ENCODE assay signal across 15 cellular contexts in genomic region chr5:84622485-84622884, GRCh38.
A peak's percentile ranks its signal among the peaks of the same experiment; 100 is the strongest.
DNase-seq lines count a peak whose midpoint lies in the region; ATAC-seq and TF ChIP-seq lines count a peak whose summit lies in the region.
"Had no signal": no experiment of that assay in that cellular context is flagged by ENCODE, and none has a peak within 500 bp of the region (broad histone marks: within the 10 kb centered on the region; RNA-seq: fewer than 3 reads in every experiment).

No MANE protein-coding gene starts in this region.

- intact Hi-C loops in HCT116 (cut with micrococcal nuclease) = no loop called here
- intact Hi-C loops in head of caudate nucleus (cut with DNase I) = no loop called here

- H3K4me2 ChIP-seq in HCT116 (ENCODE audit: low read length) = no peak overlapping the region
- H3K4me2 ChIP-seq: A549 had no signal

- no peaks in the 10 kb centered on the region for H3K4me1 ChIP-seq in HCT116 (ENCODE audit: control insufficient read depth in 1 of 2, insufficient read depth in 2 of 2, low read length in 2 of 2)
- H3K4me1 ChIP-seq: A549 had no signal

- no peaks in the 10 kb centered on the region for H3K9me3 ChIP-seq in HCT116 (ENCODE audit: control insufficient read depth in 1 of 2, insufficient read depth in 1 of 2, low read depth in 1 of 2, low read length in 2 of 2)
- H3K9me3 ChIP-seq: A549 had no signal

- RAD21 ChIA-PET in HCT116 (lab: Charles Lee; ENCODE audit: low non-redundant PET in 1 of 2, low total read pairs in 2 of 2, uncharacterized antibody in 2 of 2, unreplicated experiment in 2 of 2) = no interaction called here

- POLR2A ChIA-PET in HCT116 (lab: Charles Lee) = no interaction called here

- no TSS peak for BruUV-seq in HCT116 (replicated peaks; lab: Mats Ljungman, UMichigan)

- H3K27ac ChIP-seq in HCT116 (ENCODE audit: low read depth, low read length) = no peak overlapping the region
- H3K27ac ChIP-seq: A549, HL-60 had no signal

- TF ChIP-seq CTCF in HCT116 (IDR thresholded peaks at IDR 0.05 in 2 of 3, conservative IDR thresholded peaks at IDR 0.05 in 1 of 3; ENCODE audit: borderline replicate concordance in 1 of 3, insufficient read depth in 1 of 3, low read depth in 2 of 3, low read length in 2 of 3) = no peak

- CTCF ChIA-PET in HCT116 (lab: Charles Lee) = no interaction called here

- H3K9me2 ChIP-seq in HCT116 (ENCODE audit: insufficient read depth) = no peaks in the 10 kb centered on the region

- no peak overlapping the region for H3K4me3 ChIP-seq in HCT116 (replicated peaks in 1 of 2; ENCODE audit: low read depth in 1 of 2, low read length in 2 of 2)
- H3K4me3 ChIP-seq: A549, GM12878 had no signal

- no peak for TF ChIP-seq RAD21 in HCT116 (IDR thresholded peaks at IDR 0.05; ENCODE audit: low read depth)

- H2AFZ ChIP-seq in HCT116 (ENCODE audit: low read depth, low read length, poor library complexity, severe bottlenecking) = peak overlapping the region; percentile 11

- ATAC-seq in HCT116 (no peak), GM18519 (IDR thresholded peaks at IDR 0.05; ENCODE audit: low FRiP score, unreplicated experiment) (no peak)
- ATAC-seq: A549 had no signal

- no peak for TF ChIP-seq POLR2A in HCT116 (IDR thresholded peaks at IDR 0.05; ENCODE audit: borderline replicate concordance, extremely low read depth, insufficient read depth, insufficient read length)

- H3K27me3 ChIP-seq in HCT116 (ENCODE audit: insufficient read depth, low read length) = no peaks in the 10 kb centered on the region

- no peak for DNase-seq in HCT116 (ENCODE audit: low read depth, low spot score)
- peak; percentile 19 for DNase-seq in NCI-H226
- DNase-seq in left kidney (ENCODE audit: low read depth, low spot score) = peak; percentile 10
- no peak for DNase-seq in head of caudate nucleus
- DNase-seq in AG08395 (ENCODE audit: low spot score) = no peak
- DNase-seq: AML-193; C1 segment of cervical spinal cord; Calu3; CD4-positive, alpha-beta T cell; DMS79; HCEC 1CT had no signal

- H4K20me1 ChIP-seq in HCT116 (ENCODE audit: insufficient read depth) = no peaks in the 10 kb centered on the region

- no peaks in the 10 kb centered on the region for H3K79me2 ChIP-seq in HCT116 (ENCODE audit: insufficient read depth, low read length)

- no peak overlapping the region for H3K9ac ChIP-seq in HCT116 (ENCODE audit: low read length)

- H3K36me3 ChIP-seq in HCT116 (ENCODE audit: control insufficient read depth in 1 of 2, insufficient read depth in 2 of 2, low read length in 2 of 2) = no peaks in the 10 kb centered on the region

TF ChIP-seq in HCT116, 20 proteins besides CTCF, POLR2A, EP300 and RAD21:
- TF ChIP-seq YY1 (IDR thresholded peaks at IDR 0.05; ENCODE audit: extremely low read depth, insufficient replicate concordance, low read depth, low read length) = no peak
- no peak for TF ChIP-seq CBX3 (IDR thresholded peaks at IDR 0.05; ENCODE audit: low read depth)
- TF ChIP-seq, protein P1, sequence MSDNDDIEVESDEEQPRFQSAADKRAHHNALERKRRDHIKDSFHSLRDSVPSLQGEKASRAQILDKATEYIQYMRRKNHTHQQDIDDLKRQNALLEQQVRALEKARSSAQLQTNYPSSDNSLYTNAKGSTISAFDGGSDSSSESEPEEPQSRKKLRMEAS (IDR thresholded peaks at IDR 0.05) = no peak
- no peak for TF ChIP-seq EGR1 (IDR thresholded peaks at IDR 0.05; ENCODE audit: low read depth)
- TF ChIP-seq CEBPB (IDR thresholded peaks at IDR 0.05; ENCODE audit: low read depth) = no peak
- TF ChIP-seq POLR2AphosphoS5 (IDR thresholded peaks at IDR 0.05; ENCODE audit: low read depth, low read length) = no peak
- no peak for TF ChIP-seq REST (IDR thresholded peaks at IDR 0.05; ENCODE audit: low read depth)
- TF ChIP-seq JUND (IDR thresholded peaks at IDR 0.05) = no peak
- TF ChIP-seq EZH2 (IDR thresholded peaks at IDR 0.05) = no peak
- TF ChIP-seq ZFX (IDR thresholded peaks at IDR 0.05) = no peak

Comparison
In these comparisons a context has a peak if more than half of its experiments do, and no peak if none do; other contexts are left out.
1. DNase-seq: peak in NCI-H226 (single experiment) and left kidney (single experiment); none in HCT116 (single experiment), head of caudate nucleus (0 of 42) and AG08395 (single experiment).